Comparison of ENCODE assay signal across 8 cellular contexts in genomic region chr10:14958872-14959220, GRCh38. TPM values are rescaled to one million over a fixed set of nuclear protein-coding genes. Genes with fewer than 3 reads are reported as not detected.
DNase-seq lines count a peak whose midpoint lies in the region; ATAC-seq and TF ChIP-seq lines count a peak whose summit lies in the region.

No MANE protein-coding gene starts in this region.

- no peaks in the 10 kb centered on the region for H3K9me3 Mint-ChIP-seq in activated naive CD4-positive, alpha-beta T cell treated with anti-CD3 and anti-CD28 coated beads for 36 hours
- H3K9me3 Mint-ChIP-seq in brain (no peaks in the 10 kb centered on the region), memory B cell (no peaks in the 10 kb centered on the region)

- H3K27me3 ChIP-seq in upper lobe of left lung, result no peaks in the 10 kb centered on the region

- ATAC-seq in memory B cell (ENCODE audit: low read depth) (no peak), upper lobe of left lung (ENCODE audit: low FRiP score in 2 of 2) (no peak), HG03457 (IDR thresholded peaks at IDR 0.05; ENCODE audit: unreplicated experiment) (no peak), GM21515 (IDR thresholded peaks at IDR 0.05; ENCODE audit: unreplicated experiment) (no peak)

- H3K36me3 Mint-ChIP-seq in activated naive CD4-positive, alpha-beta T cell treated with anti-CD3 and anti-CD28 coated beads for 36 hours (ENCODE audit: low read depth), result peaks cover under 1% of the 10 kb centered on the region
- H3K36me3 Mint-ChIP-seq in brain, result no peaks in the 10 kb centered on the region
- H3K36me3 Mint-ChIP-seq in memory B cell, result no peaks in the 10 kb centered on the region

- no peak for DNase-seq in activated naive CD4-positive, alpha-beta T cell treated with anti-CD3 and anti-CD28 coated beads for 36 hours
- DNase-seq in activated naive CD4-positive, alpha-beta T cell treated with anti-CD3 and anti-CD28 coated beads, Interleukin-2, amount 50 U/mL, for 16 hours, result no peak
- no peak for DNase-seq in memory B cell (ENCODE audit: low spot score in 2 of 2)
- no peak for DNase-seq in upper lobe of left lung
- no peak for DNase-seq in posterior cingulate gyrus

- TF ChIP-seq CTCF in brain (conservative IDR thresholded peaks at IDR 0.05) (no peak), upper lobe of left lung (IDR thresholded peaks at IDR 0.05) (no peak)

- TF ChIP-seq POLR2A in upper lobe of left lung (IDR thresholded peaks at IDR 0.05), result peak in 1 of 4 donors; percentile 0

- CTCF ChIA-PET in activated naive CD4-positive, alpha-beta T cell treated with anti-CD3 and anti-CD28 coated beads for 36 hours (lab: Charles Lee), result interaction anchor here (1.0 to 1.5 kb wide), 2 partner anchors 13 to 460 kb away, joined by 4 to 5 read pairs; no protein-coding TSS in a partner anchor

- peak overlapping the region; percentile 89 to 95 (median 90) for H3K27ac ChIP-seq in upper lobe of left lung

- peak overlapping the region; percentile 76 to 88 (median 83) for H3K4me3 ChIP-seq in upper lobe of left lung

- H3K27me3 Mint-ChIP-seq in activated naive CD4-positive, alpha-beta T cell treated with anti-CD3 and anti-CD28 coated beads for 36 hours (ENCODE audit: low read depth), result no peaks in the 10 kb centered on the region
- H3K27me3 Mint-ChIP-seq in brain (peaks cover 3% of the 10 kb centered on the region), memory B cell (no peaks in the 10 kb centered on the region)

- peaks cover 9 to 18% (median 12%) of the 10 kb centered on the region in 4 donors for H3K4me1 ChIP-seq in upper lobe of left lung

- no peaks in the 10 kb centered on the region for H3K9me3 ChIP-seq in upper lobe of left lung

- H3K27ac Mint-ChIP-seq in activated naive CD4-positive, alpha-beta T cell treated with anti-CD3 and anti-CD28 coated beads for 36 hours, result peak overlapping the region; percentile 98
- peak overlapping the region; percentile 99 to 100 (median 99) for H3K27ac Mint-ChIP-seq in brain
- peak overlapping the region; percentile 95 for H3K27ac Mint-ChIP-seq in memory B cell

- no peaks in the 10 kb centered on the region for H3K36me3 ChIP-seq in upper lobe of left lung

- H3K4me3 Mint-ChIP-seq in activated naive CD4-positive, alpha-beta T cell treated with anti-CD3 and anti-CD28 coated beads for 36 hours, result peak overlapping the region; percentile 98
- H3K4me3 Mint-ChIP-seq in brain (peak overlapping the region; percentile 92 to 99 (median 93)), memory B cell (peak overlapping the region; percentile 94)

- intact Hi-C loops in activated naive CD4-positive, alpha-beta T cell treated with anti-CD3 and anti-CD28 coated beads for 36 hours (cut with micrococcal nuclease), result loop anchor here (1.0 to 5.0 kb wide), 8 partner anchors 81 to 1172 kb away; partner anchors contain the start of genes CDNF, HSPA14, MSANTD7 and NMT2
- intact Hi-C loops in posterior cingulate gyrus (cut with DNase I), result loop anchor here (2.0 to 5.0 kb wide), 2 partner anchors 80 to 138 kb away; partner anchors contain the start of genes RPP38 and SUV39H2

- 54 to 55% methylated on average over 11 to 12 of the region's 12 CpGs for WGBS in upper lobe of left lung, 2 donors

- H3K4me1 Mint-ChIP-seq in activated naive CD4-positive, alpha-beta T cell treated with anti-CD3 and anti-CD28 coated beads for 36 hours (ENCODE audit: low read depth), result peaks cover 29% of the 10 kb centered on the region
- H3K4me1 Mint-ChIP-seq in brain, result peaks cover 27% of the 10 kb centered on the region
- H3K4me1 Mint-ChIP-seq in memory B cell, result peaks cover 8% of the 10 kb centered on the region

- TF ChIP-seq EP300 in upper lobe of left lung (IDR thresholded peaks at IDR 0.05), result no peak

RNA-seq across cellular contexts. Expression of gene MEIG1, which starts 0.3 kb away (rescaled TPM):
- total RNA-seq in activated naive CD4-positive, alpha-beta T cell treated with anti-CD3 and anti-CD28 coated beads for 36 hours, result under 1 TPM; 0.81 to 0.93 TPM
- polyA plus RNA-seq in brain (ENCODE audit: insufficient read depth, low read depth, low replicate concordance), result 0.88 TPM
- 1 to 10 TPM in 1 of 6 donors, under 1 TPM in 1, not detected in 4; 0.44 to 2.0 TPM for total RNA-seq in upper lobe of left lung

RNA-seq across cellular contexts. Expression of gene DCLRE1C, which starts 5.0 kb away (rescaled TPM):
- 10 to 100 TPM in 1 of 2 experiments, 1 to 10 TPM in 1; 9.8 to 13.9 TPM for total RNA-seq in activated naive CD4-positive, alpha-beta T cell treated with anti-CD3 and anti-CD28 coated beads for 36 hours
- polyA plus RNA-seq in brain (ENCODE audit: insufficient read depth, low read depth, low replicate concordance), result 4.3 TPM
- total RNA-seq in upper lobe of left lung, result 10 to 100 TPM in 5 of 6 donors, 1 to 10 TPM in 1; 8.8 to 19.9 (median 10.9) TPM
